ENCODE assay signal across 8 cellular contexts in the genomic region with DNA sequence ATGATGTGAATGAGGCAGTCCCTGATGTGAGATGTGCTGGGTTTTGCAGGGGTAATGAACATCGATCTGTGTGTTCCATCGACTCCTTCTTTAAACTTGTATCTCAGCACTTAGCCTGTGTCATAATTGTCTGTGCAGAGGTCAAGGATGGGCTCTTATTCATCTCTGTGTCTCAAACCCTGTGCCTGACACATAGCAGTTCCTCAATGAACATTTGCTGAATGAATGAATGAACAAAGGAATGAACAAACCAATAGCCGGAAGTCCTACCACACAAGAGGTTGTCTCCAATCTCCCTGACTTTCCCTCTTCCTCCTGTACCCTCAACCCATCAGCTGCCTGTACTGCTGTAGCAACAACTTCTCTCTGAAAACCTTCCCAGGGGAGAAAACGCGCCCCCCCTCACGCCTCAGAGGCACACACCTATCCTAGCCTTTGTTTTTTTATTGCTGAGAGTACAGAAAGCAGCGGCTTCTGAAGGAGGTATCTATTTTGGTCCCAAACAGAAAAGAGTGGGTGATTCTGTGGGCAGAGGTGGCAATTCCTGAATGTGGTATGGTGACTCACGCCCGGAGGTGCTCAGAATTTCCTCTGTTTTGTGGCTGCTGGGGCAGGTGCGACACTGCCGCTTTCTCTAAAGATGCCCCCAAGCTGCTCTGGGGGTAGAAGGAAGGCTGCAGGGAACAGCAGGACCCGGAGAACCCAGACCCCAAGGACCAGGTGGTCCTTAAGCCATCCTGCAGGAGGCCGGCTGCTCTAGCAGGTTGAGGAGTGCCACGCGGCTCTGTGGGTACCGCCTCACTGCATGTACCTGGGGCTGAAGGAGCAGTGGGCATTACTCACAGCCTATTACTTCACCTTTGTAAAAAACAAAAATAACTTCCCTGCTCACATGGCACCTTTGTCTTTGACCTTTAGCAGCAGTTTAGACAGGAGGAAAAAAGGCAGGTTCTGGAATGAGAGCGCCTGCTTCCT. TPM values are rescaled to one million over a fixed set of nuclear protein-coding genes. Genes with fewer than 3 reads are reported as not detected.
DNase-seq lines count a peak whose midpoint lies in the region; ATAC-seq and TF ChIP-seq lines count a peak whose summit lies in the region.

No MANE protein-coding gene starts in this region.

- H3K27me3 Mint-ChIP-seq in activated naive CD8-positive, alpha-beta T cell treated with anti-CD3 and anti-CD28 coated beads for 36 hours = peaks cover 7% of the 10 kb centered on the region

- TF ChIP-seq EP300 in gastroesophageal sphincter (IDR thresholded peaks at IDR 0.05) = no peak

- H3K4me1 Mint-ChIP-seq in activated naive CD8-positive, alpha-beta T cell treated with anti-CD3 and anti-CD28 coated beads for 36 hours = peaks cover 85% of the 10 kb centered on the region

- H3K27ac Mint-ChIP-seq in activated naive CD8-positive, alpha-beta T cell treated with anti-CD3 and anti-CD28 coated beads for 36 hours = peak overlapping the region; percentile 99

- H3K27ac ChIP-seq in gastroesophageal sphincter = peak overlapping the region in 2 of 4 donors; percentile 24 to 37

- 75 to 83% methylated on average over 1 to 9 of the region's 17 CpGs for whole genome bisulfite sequencing in gastroesophageal sphincter (ENCODE audit: low coverage in 1 of 2), 2 donors

- no peaks in the 10 kb centered on the region for H3K9me3 ChIP-seq in gastroesophageal sphincter

- H3K36me3 ChIP-seq in gastroesophageal sphincter = no peaks in the 10 kb centered on the region

- no peak for TF ChIP-seq CTCF in gastroesophageal sphincter (IDR thresholded peaks at IDR 0.05)

- H3K9me3 Mint-ChIP-seq in activated naive CD8-positive, alpha-beta T cell treated with anti-CD3 and anti-CD28 coated beads for 36 hours = no peaks in the 10 kb centered on the region

- peaks cover 85% of the 10 kb centered on the region for H3K36me3 Mint-ChIP-seq in activated naive CD8-positive, alpha-beta T cell treated with anti-CD3 and anti-CD28 coated beads for 36 hours

- H3K4me3 ChIP-seq in gastroesophageal sphincter = no peak overlapping the region

- ATAC-seq in GM21423 (IDR thresholded peaks at IDR 0.05; ENCODE audit: unreplicated experiment) = peak; percentile 26
- ATAC-seq in gastroesophageal sphincter = no peak

- no peak for TF ChIP-seq POLR2A in erythroblast (IDR thresholded peaks at IDR 0.05; ENCODE audit: low read length)
- TF ChIP-seq POLR2A in gastroesophageal sphincter (IDR thresholded peaks at IDR 0.05) = no peak

- peak; percentile 96 for DNase-seq in SW480 (ENCODE audit: low spot score)
- DNase-seq in activated naive CD8-positive, alpha-beta T cell treated with anti-CD3 and anti-CD28 coated beads for 36 hours = peak; percentile 85
- peak; percentile 88 for DNase-seq in stimulated activated CD4-positive, alpha-beta T cell treated with anti-CD3 and anti-CD28 coated beads, Interleukin-1b, Interleukin-23, amount 100 ng/mL, for 48 hours
- DNase-seq in NCI-H2227 (lab: John Stamatoyannopoulos, UW; ENCODE audit: unreplicated experiment) = no peak
- DNase-seq in erythroblast (lab: John Stamatoyannopoulos, UW) = no peak
- DNase-seq in islet precursor cell = no peak

- peaks cover 0 to 36% (median 3%) of the 10 kb centered on the region in 3 donors for H3K4me1 ChIP-seq in gastroesophageal sphincter

- H3K4me3 Mint-ChIP-seq in activated naive CD8-positive, alpha-beta T cell treated with anti-CD3 and anti-CD28 coated beads for 36 hours = peak overlapping the region; percentile 82

- H3K27me3 ChIP-seq in gastroesophageal sphincter = peaks cover 13% of the 10 kb centered on the region

RNA-seq across cellular contexts. Expression of a gene that starts 9.6 kb away (rescaled TPM):
- total RNA-seq in activated naive CD8-positive, alpha-beta T cell treated with anti-CD3 and anti-CD28 coated beads for 36 hours = 100 to 1,000 TPM; 680 to 698 TPM
- total RNA-seq in gastroesophageal sphincter = 10 to 100 TPM in 1 of 4 donors, under 1 TPM in 3; 0.31 to 16.3 (median 0.50) TPM

RNA-seq across cellular contexts. Expression of a gene that starts 36.3 kb away (rescaled TPM):
- total RNA-seq in activated naive CD8-positive, alpha-beta T cell treated with anti-CD3 and anti-CD28 coated beads for 36 hours = 100 to 1,000 TPM; 337 to 355 TPM
- total RNA-seq in gastroesophageal sphincter = 10 to 100 TPM; 51.0 to 72.9 (median 66.7) TPM

Comparison
In these comparisons a context has a peak if more than half of its experiments do, and no peak if none do; other contexts are left out.
1. DNase-seq: peak in SW480 (single experiment), activated naive CD8-positive, alpha-beta T cell treated with anti-CD3 and anti-CD28 coated beads for 36 hours (single experiment) and stimulated activated CD4-positive, alpha-beta T cell treated with anti-CD3 and anti-CD28 coated beads, Interleukin-1b, Interleukin-23, amount 100 ng/mL, for 48 hours (single experiment); none in NCI-H2227 (single experiment), erythroblast (0 of 2) and islet precursor cell (single experiment).
2. RNA of a gene that starts 9.6 kb away (total RNA-seq): 680 to 698 TPM in activated naive CD8-positive, alpha-beta T cell treated with anti-CD3 and anti-CD28 coated beads for 36 hours; 0.31 to 16.3 TPM in gastroesophageal sphincter; every median in the first group is over 10 times any median in the second.
3. RNA of a gene that starts 36.3 kb away (total RNA-seq): 337 to 355 TPM in activated naive CD8-positive, alpha-beta T cell treated with anti-CD3 and anti-CD28 coated beads for 36 hours; 51.0 to 72.9 TPM in gastroesophageal sphincter; every median in the first group is over 4 times any median in the second.